In genomic region chr14:95875831-95876768, GRCh38 we compare ENCODE assay signal across 9 cellular contexts. TPM values are rescaled to one million over a fixed set of nuclear protein-coding genes. Genes with fewer than 3 reads are reported as not detected.
A peak's percentile ranks its signal among the peaks of the same experiment; 100 is the strongest.
DNase-seq lines count a peak whose midpoint lies in the region; ATAC-seq and TF ChIP-seq lines count a peak whose summit lies in the region.
"Had no signal": no experiment of that assay in that cellular context is flagged by ENCODE, and none has a peak within 500 bp of the region (broad histone marks: within the 10 kb centered on the region; RNA-seq: fewer than 3 reads in every experiment).

No MANE protein-coding gene starts in this region.

- H3K9me3 ChIP-seq in neuronal stem cell (replicated peaks in 1 of 2; ENCODE audit: control insufficient read depth in 2 of 2, insufficient read depth in 1 of 2, low read depth in 1 of 2, low read length in 2 of 2) = peaks cover 0 to 3% of the 10 kb centered on the region in 2 donors

- peak overlapping the region; percentile 42 for H3K14ac ChIP-seq in neuronal stem cell (ENCODE audit: low read length)

- peak overlapping the region; percentile 81 for H2AK5ac ChIP-seq in neuronal stem cell (ENCODE audit: low read depth, low read length)

- peaks cover 7 to 10% of the 10 kb centered on the region in 2 donors for H3K4me1 ChIP-seq in neuronal stem cell (ENCODE audit: control insufficient read depth in 2 of 2, insufficient read depth in 1 of 2, low read depth in 1 of 2, low read length in 2 of 2)

- H2BK5ac ChIP-seq in neuronal stem cell (ENCODE audit: low read length) = peak overlapping the region; percentile 75

- no peak for ATAC-seq in HG02884 (IDR thresholded peaks at IDR 0.05; ENCODE audit: unreplicated experiment)
- ATAC-seq in GM19035 (IDR thresholded peaks at IDR 0.05; ENCODE audit: unreplicated experiment) = no peak
- no peak for ATAC-seq in GM21381 (IDR thresholded peaks at IDR 0.05; ENCODE audit: unreplicated experiment)

- H3K79me1 ChIP-seq in neuronal stem cell (ENCODE audit: low read depth, low read length) = peaks cover 2% of the 10 kb centered on the region

- no peak overlapping the region for H3K23ac ChIP-seq in neuronal stem cell (ENCODE audit: low read depth, low read length, poor library complexity)

- peaks cover 0 to 30% (median 0%) of the 10 kb centered on the region in 3 experiments for H3K27me3 ChIP-seq in neuronal stem cell (ENCODE audit: control insufficient read depth in 3 of 3, insufficient read depth in 3 of 3, low read depth in 1 of 3, low read length in 3 of 3)

- peak; percentile 17 for TF ChIP-seq CTCF in GM10266 (IDR thresholded peaks at IDR 0.05; ENCODE audit: control insufficient read depth, insufficient read depth, low read depth, missing control alignments)

- H3K4me3 ChIP-seq in neuronal stem cell (ENCODE audit: low read length in 2 of 2) = peak overlapping the region; percentile 64 to 90

- WGBS in neuronal stem cell (ENCODE audit: extremely low coverage in 2 of 2, insufficient read length in 2 of 2, insufficient replicate concordance in 1 of 2), 2 donors = no CpG with 5 or more reads among the region's 103 CpGs

- peak overlapping the region; percentile 98 for H2AFZ ChIP-seq in neuronal stem cell (ENCODE audit: low read length)

- H4K91ac ChIP-seq in neuronal stem cell (ENCODE audit: low read depth, low read length, poor library complexity) = peak overlapping the region; percentile 49

- H2BK120ac ChIP-seq in neuronal stem cell (ENCODE audit: low read depth, low read length) = no peak overlapping the region

- peak overlapping the region; percentile 88 for H3K9ac ChIP-seq in neuronal stem cell (ENCODE audit: low read depth, low read length, poor library complexity)

- peak overlapping the region; percentile 49 for H2BK15ac ChIP-seq in neuronal stem cell (ENCODE audit: low read length)

- H3K36me3 ChIP-seq in neuronal stem cell (replicated peaks in 1 of 2; ENCODE audit: control insufficient read depth in 2 of 2, insufficient read depth in 2 of 2, low read length in 2 of 2) = no peaks in the 10 kb centered on the region

- peak overlapping the region; percentile 88 for H3K4me2 ChIP-seq in neuronal stem cell (ENCODE audit: insufficient read depth, low read length, poor library complexity, severe bottlenecking)

- peak overlapping the region; percentile 14 for H2BK12ac ChIP-seq in neuronal stem cell (ENCODE audit: low read length)

- DNase-seq in GM10266 (ENCODE audit: extremely low spot score) = no peak
- DNase-seq in KBM-7 = peak; percentile 6
- DNase-seq in cerebellum (ENCODE audit: low spot score) = peak; percentile 26
- peak; percentile 74 for DNase-seq in neuronal stem cell (ENCODE audit: low spot score)
- DNase-seq: NCI-H1048 had no signal

- no peak overlapping the region for H4K8ac ChIP-seq in neuronal stem cell (ENCODE audit: low read depth, low read length)

- H3K4ac ChIP-seq in neuronal stem cell (ENCODE audit: low read length) = no peak overlapping the region

- in situ Hi-C loops in KBM-7 (cut with MboI; ENCODE audit: low pct_unique_long_range_greater_than_20kb, low sequenced_read_pairs) = no loop called here

- no peak overlapping the region for H3K27ac ChIP-seq in neuronal stem cell (replicated peaks; ENCODE audit: low read length)

- H3K18ac ChIP-seq in neuronal stem cell (ENCODE audit: low read length) = peak overlapping the region; percentile 95

RNA-seq across cellular contexts. Expression of gene TUNAR, which starts 0.5 kb away (rescaled TPM):
- total RNA-seq in cerebellum = 7.3 TPM
- 13.9 TPM for polyA plus RNA-seq in neuronal stem cell (2013, experiment 1 of 2)
- polyA plus RNA-seq in neuronal stem cell (2013, experiment 2 of 2) = 13.2 TPM
- total RNA-seq: myocyte had no signal
